ENCODE assay signal across 10 cellular contexts in genomic region chr3:134846943-134847342, GRCh38. TPM values are rescaled to one million over a fixed set of nuclear protein-coding genes. Genes with fewer than 3 reads are reported as not detected.
A peak's percentile ranks its signal among the peaks of the same experiment; 100 is the strongest.
DNase-seq lines count a peak whose midpoint lies in the region; ATAC-seq and TF ChIP-seq lines count a peak whose summit lies in the region.
"Had no signal": no experiment of that assay in that cellular context is flagged by ENCODE, and none has a peak within 500 bp of the region (broad histone marks: within the 10 kb centered on the region; RNA-seq: fewer than 3 reads in every experiment).

No MANE protein-coding gene starts in this region.

- H4K91ac ChIP-seq in trophoblast cell (ENCODE audit: low read depth, low read length): no peak overlapping the region

- peaks cover 17% of the 10 kb centered on the region for H3K4me1 ChIP-seq in ES-I3 (ENCODE audit: insufficient read depth, low read length)
- H3K4me1 ChIP-seq in PC-9 (replicated peaks; ENCODE audit: insufficient read depth): peaks cover 14% of the 10 kb centered on the region
- peaks cover 4% of the 10 kb centered on the region for H3K4me1 ChIP-seq in fibroblast of lung (ENCODE audit: control insufficient read depth, extremely low read depth, insufficient read depth, low read length)
- H3K4me1 ChIP-seq in trophoblast cell (ENCODE audit: control insufficient read depth in 1 of 2, insufficient read depth in 2 of 2, low read length in 2 of 2): peaks cover 3 to 8% of the 10 kb centered on the region in 2 experiments

- no peak overlapping the region for H3K14ac ChIP-seq in trophoblast cell (ENCODE audit: low read length)

- H3K9ac ChIP-seq in ES-I3 (ENCODE audit: low read depth, low read length) (peak overlapping the region; percentile 9; the same call in 1 of the 2 replicates), fibroblast of lung (ENCODE audit: insufficient read depth, low read length) (no peak overlapping the region), trophoblast cell (ENCODE audit: low read length) (no peak overlapping the region)

- H3K4me2 ChIP-seq in PC-9 (peak overlapping the region; percentile 52), fibroblast of lung (ENCODE audit: extremely low read depth, insufficient read depth, low read length) (no peak overlapping the region), trophoblast cell (ENCODE audit: low read length) (peak overlapping the region; percentile 4)

- no peak for TF ChIP-seq CTCF in PC-9 (conservative IDR thresholded peaks at IDR 0.05)
- TF ChIP-seq CTCF in fibroblast of lung (conservative IDR thresholded peaks at IDR 0.05 in 1 of 2, IDR thresholded peaks at IDR 0.05 in 1 of 2; ENCODE audit: low read depth in 1 of 2, low read length in 2 of 2): no peak
- TF ChIP-seq CTCF in natural killer cell (IDR thresholded peaks at IDR 0.05): no peak

- H3K9me3 ChIP-seq in ES-I3 (ENCODE audit: control insufficient read depth, insufficient read depth, low read length) (no peaks in the 10 kb centered on the region), PC-9 (ENCODE audit: insufficient read depth, low read depth) (no peaks in the 10 kb centered on the region), fibroblast of lung (ENCODE audit: control insufficient read depth, insufficient read depth, low read depth, low read length) (no peaks in the 10 kb centered on the region), trophoblast cell (ENCODE audit: insufficient read depth, low read depth, low read length) (no peaks in the 10 kb centered on the region)

- H3K36me3 Mint-ChIP-seq in activated CD4-positive, alpha-beta memory T cell treated with anti-CD3 and anti-CD28 coated beads for 36 hours: no peaks in the 10 kb centered on the region
- H3K36me3 Mint-ChIP-seq in natural killer cell: no peaks in the 10 kb centered on the region

- no peaks in the 10 kb centered on the region for H3K79me1 ChIP-seq in trophoblast cell (ENCODE audit: low read length)

- H4K12ac ChIP-seq in trophoblast cell (ENCODE audit: low read depth, low read length): no peak overlapping the region

- H4K20me1 ChIP-seq in PC-9 (ENCODE audit: insufficient read depth) (no peaks in the 10 kb centered on the region), fibroblast of lung (ENCODE audit: control insufficient read depth, extremely low read depth, insufficient read depth, low read length) (no peaks in the 10 kb centered on the region)

- H2BK5ac ChIP-seq in trophoblast cell (ENCODE audit: low read depth, low read length, poor library complexity): no peak overlapping the region

- H3K27ac Mint-ChIP-seq in activated CD4-positive, alpha-beta memory T cell treated with anti-CD3 and anti-CD28 coated beads for 36 hours: no peak overlapping the region
- H3K27ac Mint-ChIP-seq in natural killer cell: no peak overlapping the region

- DNase-seq in PC-9 (peak in 1 of 2 experiments; percentile 73), fibroblast of lung (ENCODE audit: low read depth in 2 of 2) (peak; percentile 12 to 95), trophoblast cell (peak; percentile 66 to 68), natural killer cell (no peak)
- no peak for DNase-seq in activated CD4-positive, alpha-beta memory T cell treated with anti-CD3 and anti-CD28 coated beads for 36 hours
- DNase-seq: anterior cingulate cortex, NCI-H1930 had no signal

- H3K23ac ChIP-seq in trophoblast cell (ENCODE audit: low read length): no peak overlapping the region

- CTCF ChIA-PET in PC-9 (lab: Charles Lee): no interaction called here
- CTCF ChIA-PET in activated CD4-positive, alpha-beta memory T cell treated with anti-CD3 and anti-CD28 coated beads for 36 hours (lab: Charles Lee): no interaction called here

- H3K36me3 ChIP-seq in ES-I3 (ENCODE audit: insufficient read depth, low read length) (no peaks in the 10 kb centered on the region), PC-9 (ENCODE audit: low read depth) (no peaks in the 10 kb centered on the region), fibroblast of lung (ENCODE audit: control insufficient read depth, insufficient read depth, low read length) (no peaks in the 10 kb centered on the region), trophoblast cell (ENCODE audit: control insufficient read depth in 1 of 2, insufficient read depth in 2 of 2, low read length in 2 of 2) (no peaks in the 10 kb centered on the region)

- no CpG with 5 or more reads among the region's 10 CpGs for WGBS in trophoblast cell (ENCODE audit: extremely low coverage, insufficient coverage, insufficient read length)

- 0 out of 2 replicates have a peak, but pooled peaks cover 4% of the 10 kb centered on the region for H3F3A ChIP-seq in PC-9 (ENCODE audit: insufficient read depth, low read depth)

- H2BK12ac ChIP-seq in trophoblast cell (ENCODE audit: low read length): no peak overlapping the region

- no peak overlapping the region for H4K8ac ChIP-seq in trophoblast cell (ENCODE audit: low read depth, low read length)

- peaks cover 14% of the 10 kb centered on the region for H3K9me3 Mint-ChIP-seq in activated CD4-positive, alpha-beta memory T cell treated with anti-CD3 and anti-CD28 coated beads for 36 hours
- H3K9me3 Mint-ChIP-seq in natural killer cell: peaks cover 0 to 9% of the 10 kb centered on the region in 2 donors

- no peak overlapping the region for H3K4me3 Mint-ChIP-seq in activated CD4-positive, alpha-beta memory T cell treated with anti-CD3 and anti-CD28 coated beads for 36 hours
- H3K4me3 Mint-ChIP-seq in natural killer cell: no peak overlapping the region

- POLR2A ChIA-PET in PC-9 (lab: Charles Lee; ENCODE audit: unreplicated experiment): no interaction called here
- POLR2A ChIA-PET in activated CD4-positive, alpha-beta memory T cell treated with anti-CD3 and anti-CD28 coated beads for 36 hours (lab: Charles Lee): no interaction called here

- no peak overlapping the region for H3K4me3 ChIP-seq in PC-9
- no peak overlapping the region for H3K4me3 ChIP-seq in fibroblast of lung (replicated peaks in 1 of 4; ENCODE audit: control extremely low read depth in 1 of 4, insufficient read depth in 1 of 4, low read depth in 3 of 4, low read length in 4 of 4)
- H3K4me3 ChIP-seq in trophoblast cell (ENCODE audit: low read depth, low read length): no peak overlapping the region

- H3K27me3 Mint-ChIP-seq in activated CD4-positive, alpha-beta memory T cell treated with anti-CD3 and anti-CD28 coated beads for 36 hours: peaks cover 1% of the 10 kb centered on the region
- no peaks in the 10 kb centered on the region for H3K27me3 Mint-ChIP-seq in natural killer cell (ENCODE audit: low read depth in 2 of 2)

- no peak overlapping the region for H3K18ac ChIP-seq in trophoblast cell (ENCODE audit: low read length)

- H3K9me2 ChIP-seq in PC-9 (ENCODE audit: insufficient read depth): no peaks in the 10 kb centered on the region

- no peak overlapping the region for H2BK120ac ChIP-seq in trophoblast cell (ENCODE audit: insufficient read depth, low read length, poor library complexity)

- BruUV-seq in PC-9 (replicated peaks; lab: Mats Ljungman, UMichigan): no TSS peak

- ATAC-seq in natural killer cell: no peak
- ATAC-seq in GM21381 (IDR thresholded peaks at IDR 0.05; ENCODE audit: unreplicated experiment): no peak
- no peak for ATAC-seq in HG03097 (IDR thresholded peaks at IDR 0.05; ENCODE audit: low FRiP score, unreplicated experiment)

- H3K27me3 ChIP-seq in PC-9 (ENCODE audit: insufficient read depth, low read depth): no peaks in the 10 kb centered on the region
- no peaks in the 10 kb centered on the region for H3K27me3 ChIP-seq in fibroblast of lung (ENCODE audit: control insufficient read depth, insufficient read depth, low read length)
- no peaks in the 10 kb centered on the region for H3K27me3 ChIP-seq in trophoblast cell (ENCODE audit: insufficient read depth, low read length)

- H3K4me1 Mint-ChIP-seq in activated CD4-positive, alpha-beta memory T cell treated with anti-CD3 and anti-CD28 coated beads for 36 hours (ENCODE audit: low read depth): no peaks in the 10 kb centered on the region
- no peaks in the 10 kb centered on the region for H3K4me1 Mint-ChIP-seq in natural killer cell

- intact Hi-C loops in PC-9 (cut with micrococcal nuclease; ENCODE audit: unreplicated experiment): no loop called here
- intact Hi-C loops in activated CD4-positive, alpha-beta memory T cell treated with anti-CD3 and anti-CD28 coated beads for 36 hours (cut with micrococcal nuclease): no loop called here
- intact Hi-C loops in natural killer cell (cut with micrococcal nuclease): no loop called here

- H3K79me2 ChIP-seq in PC-9 (ENCODE audit: low read depth) (no peaks in the 10 kb centered on the region), fibroblast of lung (ENCODE audit: control insufficient read depth, insufficient read depth, low read length) (no peaks in the 10 kb centered on the region), trophoblast cell (ENCODE audit: control insufficient read depth, insufficient read depth, low read length, poor library complexity) (no peaks in the 10 kb centered on the region)

- H3K27ac ChIP-seq in PC-9 (peak overlapping the region; percentile 48), fibroblast of lung (ENCODE audit: insufficient read depth, low read length) (no peak overlapping the region), trophoblast cell (ENCODE audit: low read depth, low read length) (no peak overlapping the region)

- H2AK5ac ChIP-seq in trophoblast cell (ENCODE audit: low read length): no peak overlapping the region

- H2AFZ ChIP-seq in PC-9 (no peak overlapping the region), fibroblast of lung (ENCODE audit: low read length) (no peak overlapping the region), trophoblast cell (ENCODE audit: insufficient read depth, low read length, poor library complexity) (no peak overlapping the region)

- H3K4ac ChIP-seq in trophoblast cell (ENCODE audit: low read depth, low read length): no peak overlapping the region

RNA-seq across cellular contexts. Expression of gene EPHB1, which starts 51.9 kb away (rescaled TPM):
- total RNA-seq in PC-9 (2021) (0.15 TPM in 1 of 2 replicates, not detected in the other), fibroblast of lung (0.50 TPM in 1 of 2 replicates, not detected in the other), natural killer cell (under 1 TPM in 1 of 3 donors, not detected in 2; 0.60 TPM)
- 0.14 and 0.41 TPM in 2 replicates for polyA plus RNA-seq in fibroblast of lung
- 0.47 and 0.62 TPM in 2 replicates for polyA plus RNA-seq in fibroblast of lung (2012)
- polyA minus RNA-seq in fibroblast of lung (ENCODE audit: low replicate concordance): 3.7 TPM in 1 of 2 replicates, not detected in the other
- 0.65 and 0.82 TPM in 2 replicates for polyA plus RNA-seq in trophoblast cell (2013)
- 1 to 10 TPM; 1.3 TPM for total RNA-seq in activated CD4-positive, alpha-beta memory T cell treated with anti-CD3 and anti-CD28 coated beads for 36 hours

Comparison
In these comparisons a context has a peak if more than half of its experiments do, and no peak if none do; other contexts are left out.
1. DNase-seq: peak in fibroblast of lung (2 of 2) and trophoblast cell (2 of 2); none in activated CD4-positive, alpha-beta memory T cell treated with anti-CD3 and anti-CD28 coated beads for 36 hours (single experiment) and natural killer cell (single experiment).